In the genomic region with DNA sequence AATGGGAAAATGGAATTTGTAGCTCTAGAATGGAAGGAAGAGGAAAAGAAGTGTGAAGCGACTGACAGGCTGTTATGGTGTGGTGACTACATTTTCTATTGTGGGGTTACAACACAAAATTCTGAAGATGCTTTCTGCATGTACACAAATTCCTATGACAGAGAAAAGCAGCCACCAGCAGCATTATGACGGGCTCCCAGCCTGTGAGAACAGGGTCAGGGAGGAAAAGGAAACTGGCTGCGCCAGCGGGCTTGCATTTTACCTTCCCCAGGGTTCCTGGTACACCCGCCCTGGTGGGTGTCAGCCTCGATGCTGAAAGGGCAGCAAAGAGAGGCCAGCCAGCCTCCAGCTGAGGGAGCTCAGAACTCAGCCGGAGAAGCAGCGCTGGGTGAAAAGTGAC, we compare ENCODE assay signal across 38 cellular contexts. TPM values are rescaled to one million over a fixed set of nuclear protein-coding genes. Genes with fewer than 3 reads are reported as not detected.
"Had no signal": no experiment of that assay in that cellular context is flagged by ENCODE, and none has a peak within 500 bp of the region (broad histone marks: within the 10 kb centered on the region; RNA-seq: fewer than 3 reads in every experiment).

No MANE protein-coding gene starts in this region.

- DNase-seq: activated CD4-positive, alpha-beta memory T cell treated with anti-CD3 and anti-CD28 coated beads, Interleukin-2, amount 10 ng/mL, durations not matched to agents 7 days and 5 days; activated CD4-positive, alpha-beta T cell treated with anti-CD3 and anti-CD28 coated beads for 1 hour; activated CD4-positive, alpha-beta T cell treated with anti-CD3 and anti-CD28 coated beads for 36 hours; activated CD4-positive, alpha-beta T cell treated with anti-CD3 and anti-CD28 coated beads for 48 hours; activated CD4-positive, alpha-beta T cell treated with anti-CD3 and anti-CD28 coated beads, Interleukin-2, amount 10 ng/mL, durations not matched to agents 7 days and 5 days; activated CD4-positive, alpha-beta T cell treated with anti-CD3 and anti-CD28 coated beads, Interleukin-2, amount 50 U/mL, for 48 hours; activated CD4-positive, CD25-positive, alpha-beta regulatory T cell; activated CD8-positive, alpha-beta memory T cell treated with anti-CD3 and anti-CD28 coated beads for 24 hours; activated CD8-positive, alpha-beta memory T cell treated with anti-CD3 and anti-CD28 coated beads, Interleukin-2, amount 10 ng/mL, durations not matched to agents 7 days and 5 days; activated CD8-positive, alpha-beta memory T cell treated with anti-CD3 and anti-CD28 coated beads, Interleukin-2, amount 50 U/mL, for 48 hours; activated CD8-positive, alpha-beta T cell treated with anti-CD3 and anti-CD28 coated beads, Interleukin-2, amount 10 ng/mL, durations not matched to agents 7 days and 5 days; activated effector memory CD4-positive, alpha-beta T cell treated with Interleukin-2 at 50 U/mL for 16 hours; activated gamma-delta T cell; activated naive CD4-positive, alpha-beta T cell treated with anti-CD3 and anti-CD28 coated beads, Interleukin-2, amount 10 ng/mL, durations not matched to agents 7 days and 5 days; activated naive CD4-positive, alpha-beta T cell treated with Interleukin-2 at 50 U/mL for 16 hours; activated naive CD8-positive, alpha-beta T cell treated with anti-CD3 and anti-CD28 coated beads, Interleukin-2, amount 10 ng/mL, durations not matched to agents 7 days and 5 days; activated naive CD8-positive, alpha-beta T cell treated with anti-CD3 and anti-CD28 coated beads, Interleukin-2, amount 50 U/mL, for 24 hours; activated T-cell treated with anti-CD3 and anti-CD28 coated beads, Interleukin-2, amount 50 U/mL, for 24 hours; activated T-cell treated with anti-CD3 and anti-CD28 coated beads, Interleukin-2, amount 50 U/mL, for 48 hours; amygdala; anterior cingulate cortex; caudate nucleus; T-helper 1 cell; T-helper 2 cell; T-helper 9 cell had no signal

- H3K27me3 Mint-ChIP-seq: activated CD4-positive, alpha-beta memory T cell treated with anti-CD3 and anti-CD28 coated beads, Interleukin-2, amount 10 ng/mL, durations not matched to agents 7 days and 5 days; activated CD4-positive, alpha-beta T cell treated with anti-CD3 and anti-CD28 coated beads for 36 hours; activated CD4-positive, alpha-beta T cell treated with anti-CD3 and anti-CD28 coated beads, Interleukin-2, amount 10 ng/mL, durations not matched to agents 7 days and 5 days; activated CD8-positive, alpha-beta memory T cell treated with anti-CD3 and anti-CD28 coated beads, Interleukin-2, amount 10 ng/mL, durations not matched to agents 7 days and 5 days; activated naive CD4-positive, alpha-beta T cell treated with anti-CD3 and anti-CD28 coated beads, Interleukin-2, amount 10 ng/mL, durations not matched to agents 7 days and 5 days; activated naive CD4-positive, alpha-beta T cell treated with anti-CD3 and anti-CD28 coated beads, Interleukin-2, amount 50 U/mL, for 24 hours; activated naive CD8-positive, alpha-beta T cell; activated naive CD8-positive, alpha-beta T cell treated with anti-CD3 and anti-CD28 coated beads, Interleukin-2, amount 10 ng/mL, durations not matched to agents 7 days and 5 days; activated naive CD8-positive, alpha-beta T cell treated with anti-CD3 and anti-CD28 coated beads, Interleukin-2, amount 50 U/mL, for 24 hours; activated T-cell treated with anti-CD3 and anti-CD28 coated beads, Interleukin-2, amount 50 U/mL, for 24 hours; central memory CD8-positive, alpha-beta T cell had no signal

- H3K4me1 Mint-ChIP-seq: activated CD4-positive, alpha-beta memory T cell treated with anti-CD3 and anti-CD28 coated beads, Interleukin-2, amount 10 ng/mL, durations not matched to agents 7 days and 5 days; activated CD4-positive, alpha-beta T cell treated with anti-CD3 and anti-CD28 coated beads for 36 hours; activated CD4-positive, alpha-beta T cell treated with anti-CD3 and anti-CD28 coated beads, Interleukin-2, amount 10 ng/mL, durations not matched to agents 7 days and 5 days; activated naive CD4-positive, alpha-beta T cell treated with anti-CD3 and anti-CD28 coated beads, Interleukin-2, amount 10 ng/mL, durations not matched to agents 7 days and 5 days; activated naive CD4-positive, alpha-beta T cell treated with anti-CD3 and anti-CD28 coated beads, Interleukin-2, amount 50 U/mL, for 24 hours; activated naive CD8-positive, alpha-beta T cell treated with anti-CD3 and anti-CD28 coated beads, Interleukin-2, amount 10 ng/mL, durations not matched to agents 7 days and 5 days; activated naive CD8-positive, alpha-beta T cell treated with anti-CD3 and anti-CD28 coated beads, Interleukin-2, amount 50 U/mL, for 24 hours; central memory CD8-positive, alpha-beta T cell had no signal

- H3K9me3 Mint-ChIP-seq: activated CD4-positive, alpha-beta memory T cell treated with anti-CD3 and anti-CD28 coated beads, Interleukin-2, amount 10 ng/mL, durations not matched to agents 7 days and 5 days; activated CD4-positive, alpha-beta T cell treated with anti-CD3 and anti-CD28 coated beads, Interleukin-2, amount 10 ng/mL, durations not matched to agents 7 days and 5 days; activated naive CD4-positive, alpha-beta T cell treated with anti-CD3 and anti-CD28 coated beads, Interleukin-2, amount 10 ng/mL, durations not matched to agents 7 days and 5 days; activated naive CD4-positive, alpha-beta T cell treated with anti-CD3 and anti-CD28 coated beads, Interleukin-2, amount 50 U/mL, for 24 hours; activated naive CD8-positive, alpha-beta T cell treated with anti-CD3 and anti-CD28 coated beads, Interleukin-2, amount 10 ng/mL, durations not matched to agents 7 days and 5 days; activated naive CD8-positive, alpha-beta T cell treated with anti-CD3 and anti-CD28 coated beads, Interleukin-2, amount 50 U/mL, for 24 hours; activated T-cell treated with anti-CD3 and anti-CD28 coated beads, Interleukin-2, amount 50 U/mL, for 24 hours; activated T-helper 2 cell treated with anti-CD3 and anti-CD28 coated beads, Interferon-gamma antibody, Interleukin-2, Interleukin-4, amounts not matched to agents 10 μg/mL and 5 μg/mL and 100 μg/mL, durations not matched to agents 14 hours and 24 hours and 36 hours; brain; central memory CD8-positive, alpha-beta T cell; T-helper 1 cell treated with Interleukin-12 subunit alpha and Interleukin-12 subunit beta and Interleukin-4 antibody, amounts not matched to agents 30 μg/mL and 1 μg/mL, for 36 hours; T-helper 2 cell treated with Interferon-gamma antibody and Interleukin-4, amounts not matched to agents 5 μg/mL and 100 μg/mL, for 36 hours had no signal

- H3K27ac Mint-ChIP-seq: activated CD4-positive, alpha-beta memory T cell treated with anti-CD3 and anti-CD28 coated beads, Interleukin-2, amount 10 ng/mL, durations not matched to agents 7 days and 5 days; activated CD4-positive, alpha-beta T cell treated with anti-CD3 and anti-CD28 coated beads for 36 hours; activated CD4-positive, alpha-beta T cell treated with anti-CD3 and anti-CD28 coated beads, Interleukin-2, amount 10 ng/mL, durations not matched to agents 7 days and 5 days; activated CD8-positive, alpha-beta memory T cell treated with anti-CD3 and anti-CD28 coated beads, Interleukin-2, amount 10 ng/mL, durations not matched to agents 7 days and 5 days; activated CD8-positive, alpha-beta T cell treated with anti-CD3 and anti-CD28 coated beads, Interleukin-2, amount 10 ng/mL, durations not matched to agents 7 days and 5 days; activated naive CD4-positive, alpha-beta T cell treated with anti-CD3 and anti-CD28 coated beads, Interleukin-2, amount 10 ng/mL, durations not matched to agents 7 days and 5 days; activated naive CD4-positive, alpha-beta T cell treated with anti-CD3 and anti-CD28 coated beads, Interleukin-2, amount 50 U/mL, for 24 hours; activated naive CD8-positive, alpha-beta T cell; activated naive CD8-positive, alpha-beta T cell treated with anti-CD3 and anti-CD28 coated beads, Interleukin-2, amount 10 ng/mL, durations not matched to agents 7 days and 5 days; activated naive CD8-positive, alpha-beta T cell treated with anti-CD3 and anti-CD28 coated beads, Interleukin-2, amount 50 U/mL, for 24 hours; activated T-cell treated with anti-CD3 and anti-CD28 coated beads, Interleukin-2, amount 50 U/mL, for 24 hours; activated T-helper 2 cell treated with anti-CD3 and anti-CD28 coated beads, Interferon-gamma antibody, Interleukin-2, Interleukin-4, amounts not matched to agents 10 μg/mL and 5 μg/mL and 100 μg/mL, durations not matched to agents 14 hours and 24 hours and 36 hours; brain; T-helper 1 cell treated with Interleukin-12 subunit alpha and Interleukin-12 subunit beta and Interleukin-4 antibody, amounts not matched to agents 30 μg/mL and 1 μg/mL, for 36 hours; T-helper 2 cell treated with Interferon-gamma antibody and Interleukin-4, amounts not matched to agents 5 μg/mL and 100 μg/mL, for 36 hours had no signal

- H3K4me1 ChIP-seq: ascending aorta had no signal

- H3K9me3 ChIP-seq: ascending aorta had no signal

- H3K4me3 ChIP-seq: ascending aorta, cardiac muscle cell had no signal

- H3K27ac ChIP-seq: ascending aorta, cardiac muscle cell, VCaP had no signal

- H3K27me3 ChIP-seq: ascending aorta, cardiac muscle cell had no signal

- ATAC-seq: activated CD4-positive, alpha-beta T cell treated with anti-CD3 and anti-CD28 coated beads for 36 hours; activated CD4-positive, CD25-positive, alpha-beta regulatory T cell treated with anti-CD3 and anti-CD28 coated beads, Interleukin-2, amount 50 U/mL, for 24 hours; activated CD8-positive, alpha-beta memory T cell treated with anti-CD3 and anti-CD28 coated beads, Interleukin-2, amount 10 ng/mL, durations not matched to agents 7 days and 5 days; activated CD8-positive, alpha-beta T cell treated with anti-CD3 and anti-CD28 coated beads, Interleukin-2, amount 10 ng/mL, durations not matched to agents 7 days and 5 days; activated naive CD8-positive, alpha-beta T cell treated with anti-CD3 and anti-CD28 coated beads, Interleukin-2, amount 50 U/mL, for 24 hours had no signal

- H3K4me3 Mint-ChIP-seq: activated CD4-positive, alpha-beta memory T cell treated with anti-CD3 and anti-CD28 coated beads, Interleukin-2, amount 10 ng/mL, durations not matched to agents 7 days and 5 days; activated CD4-positive, alpha-beta T cell treated with anti-CD3 and anti-CD28 coated beads for 36 hours; activated CD4-positive, alpha-beta T cell treated with anti-CD3 and anti-CD28 coated beads, Interleukin-2, amount 10 ng/mL, durations not matched to agents 7 days and 5 days; activated CD8-positive, alpha-beta memory T cell treated with anti-CD3 and anti-CD28 coated beads, Interleukin-2, amount 10 ng/mL, durations not matched to agents 7 days and 5 days; activated CD8-positive, alpha-beta T cell treated with anti-CD3 and anti-CD28 coated beads, Interleukin-2, amount 10 ng/mL, durations not matched to agents 7 days and 5 days; activated naive CD4-positive, alpha-beta T cell treated with anti-CD3 and anti-CD28 coated beads, Interleukin-2, amount 10 ng/mL, durations not matched to agents 7 days and 5 days; activated naive CD4-positive, alpha-beta T cell treated with anti-CD3 and anti-CD28 coated beads, Interleukin-2, amount 50 U/mL, for 24 hours; activated naive CD8-positive, alpha-beta T cell; activated naive CD8-positive, alpha-beta T cell treated with anti-CD3 and anti-CD28 coated beads, Interleukin-2, amount 10 ng/mL, durations not matched to agents 7 days and 5 days; activated naive CD8-positive, alpha-beta T cell treated with anti-CD3 and anti-CD28 coated beads, Interleukin-2, amount 50 U/mL, for 24 hours; activated T-cell treated with anti-CD3 and anti-CD28 coated beads, Interleukin-2, amount 50 U/mL, for 24 hours; brain; central memory CD8-positive, alpha-beta T cell; T-helper 1 cell treated with Interleukin-12 subunit alpha and Interleukin-12 subunit beta and Interleukin-4 antibody, amounts not matched to agents 30 μg/mL and 1 μg/mL, for 36 hours; T-helper 2 cell treated with Interferon-gamma antibody and Interleukin-4, amounts not matched to agents 5 μg/mL and 100 μg/mL, for 36 hours had no signal

RNA-seq across cellular contexts. Expression of gene BARHL1, which starts 46.3 kb away (rescaled TPM):
- total RNA-seq: activated CD4-positive, alpha-beta memory T cell treated with anti-CD3 and anti-CD28 coated beads, Interleukin-2, amount 10 ng/mL, durations not matched to agents 7 days and 5 days; activated CD4-positive, alpha-beta T cell treated with anti-CD3 and anti-CD28 coated beads for 36 hours; activated CD4-positive, alpha-beta T cell treated with anti-CD3 and anti-CD28 coated beads, Interleukin-2, amount 10 ng/mL, durations not matched to agents 7 days and 5 days; activated CD8-positive, alpha-beta memory T cell treated with anti-CD3 and anti-CD28 coated beads, Interleukin-2, amount 10 ng/mL, durations not matched to agents 7 days and 5 days; activated CD8-positive, alpha-beta T cell treated with anti-CD3 and anti-CD28 coated beads, Interleukin-2, amount 10 ng/mL, durations not matched to agents 7 days and 5 days; activated naive CD8-positive, alpha-beta T cell treated with anti-CD3 and anti-CD28 coated beads, Interleukin-2, amount 10 ng/mL, durations not matched to agents 7 days and 5 days; activated T-helper 2 cell treated with anti-CD3 and anti-CD28 coated beads, Interferon-gamma antibody, Interleukin-2, Interleukin-4, amounts not matched to agents 10 μg/mL and 5 μg/mL and 100 μg/mL, durations not matched to agents 14 hours and 24 hours and 36 hours; ascending aorta; bronchial epithelial cell; cardiac muscle cell had no signal
- polyA plus RNA-seq: adipose tissue, cardiac muscle cell had no signal
